Comparison of ENCODE assay signal across 9 cellular contexts in genomic region chr7:130560972-130561371, GRCh38.
DNase-seq lines count a peak whose midpoint lies in the region; ATAC-seq and TF ChIP-seq lines count a peak whose summit lies in the region.
"Had no signal": no experiment of that assay in that cellular context is flagged by ENCODE, and none has a peak within 500 bp of the region (broad histone marks: within the 10 kb centered on the region; RNA-seq: fewer than 3 reads in every experiment).

No MANE protein-coding gene starts in this region.

- H3K9me3 Mint-ChIP-seq in activated CD8-positive, alpha-beta T cell treated with anti-CD3 and anti-CD28 coated beads for 36 hours, result peaks cover 8% of the 10 kb centered on the region
- peaks cover 2 to 20% (median 11%) of the 10 kb centered on the region in 9 donors for H3K9me3 Mint-ChIP-seq in naive thymus-derived CD8-positive, alpha-beta T cell
- H3K9me3 Mint-ChIP-seq in mesothelial cell of epicardium, result peaks cover 24% of the 10 kb centered on the region

- ATAC-seq in GM21717 (IDR thresholded peaks at IDR 0.05; ENCODE audit: unreplicated experiment), result peak; percentile 83
- ATAC-seq in activated CD8-positive, alpha-beta T cell treated with anti-CD3 and anti-CD28 coated beads for 36 hours, result peak; percentile 39
- ATAC-seq in naive thymus-derived CD8-positive, alpha-beta T cell, result peak; percentile 42 to 44

- intact Hi-C loops in activated CD8-positive, alpha-beta T cell treated with anti-CD3 and anti-CD28 coated beads for 36 hours (cut with micrococcal nuclease), result no loop called here

- CTCF ChIA-PET in activated CD8-positive, alpha-beta T cell treated with anti-CD3 and anti-CD28 coated beads for 36 hours (lab: Charles Lee), result no interaction called here

- DNase-seq in DMS 273 (lab: John Stamatoyannopoulos, UW; ENCODE audit: unreplicated experiment) (peak; percentile 50), DMS 273 treated with DMSO at 0.1 percent for 48 hours (lab: John Stamatoyannopoulos, UW) (no peak), Kasumi-1 (lab: John Stamatoyannopoulos, UW) (peak; percentile 79 to 87), mesothelial cell of epicardium (ENCODE audit: low spot score in 2 of 2, unreplicated experiment in 2 of 2) (no peak), NCI-H1092 (lab: John Stamatoyannopoulos, UW) (no peak)
- peak; percentile 8 for DNase-seq in activated CD8-positive, alpha-beta T cell treated with anti-CD3 and anti-CD28 coated beads for 36 hours
- peak in 2 of 10 donors; percentile 15 to 20 for DNase-seq in naive thymus-derived CD8-positive, alpha-beta T cell

- POLR2A ChIA-PET in activated CD8-positive, alpha-beta T cell treated with anti-CD3 and anti-CD28 coated beads for 36 hours (lab: Charles Lee), result no interaction called here
- POLR2A ChIA-PET in naive thymus-derived CD8-positive, alpha-beta T cell (lab: Charles Lee), result no interaction called here

- peaks cover 2% of the 10 kb centered on the region for H3K4me1 Mint-ChIP-seq in activated CD8-positive, alpha-beta T cell treated with anti-CD3 and anti-CD28 coated beads for 36 hours (ENCODE audit: low read depth)
- peaks cover 0 to 5% (median 2%) of the 10 kb centered on the region in 4 donors for H3K4me1 Mint-ChIP-seq in naive thymus-derived CD8-positive, alpha-beta T cell
- no peaks in the 10 kb centered on the region for H3K4me1 Mint-ChIP-seq in mesothelial cell of epicardium

- peak; percentile 38 for TF ChIP-seq CTCF in activated CD8-positive, alpha-beta T cell treated with anti-CD3 and anti-CD28 coated beads for 36 hours (IDR thresholded peaks at IDR 0.05)
- no peak for TF ChIP-seq CTCF in mesothelial cell of epicardium (IDR thresholded peaks at IDR 0.05; ENCODE audit: unreplicated experiment)

- peaks cover 16% of the 10 kb centered on the region for H3K36me3 Mint-ChIP-seq in activated CD8-positive, alpha-beta T cell treated with anti-CD3 and anti-CD28 coated beads for 36 hours (ENCODE audit: low read depth)
- H3K36me3 Mint-ChIP-seq in naive thymus-derived CD8-positive, alpha-beta T cell, result peaks cover 10 to 31% (median 23%) of the 10 kb centered on the region in 3 donors
- H3K36me3 Mint-ChIP-seq in mesothelial cell of epicardium, result peaks cover 44% of the 10 kb centered on the region

- H3K4me3 Mint-ChIP-seq in activated CD8-positive, alpha-beta T cell treated with anti-CD3 and anti-CD28 coated beads for 36 hours, result no peak overlapping the region
- H3K4me3 Mint-ChIP-seq in naive thymus-derived CD8-positive, alpha-beta T cell, result no peak overlapping the region
- H3K4me3 Mint-ChIP-seq in mesothelial cell of epicardium, result no peak overlapping the region
- H3K4me3 Mint-ChIP-seq: activated T-cell treated with anti-CD3 and anti-CD28 coated beads, Interleukin-2, amount 50 U/mL, for 72 hours had no signal

- H3K27me3 Mint-ChIP-seq in activated CD8-positive, alpha-beta T cell treated with anti-CD3 and anti-CD28 coated beads for 36 hours, result no peaks in the 10 kb centered on the region
- no peaks in the 10 kb centered on the region for H3K27me3 Mint-ChIP-seq in naive thymus-derived CD8-positive, alpha-beta T cell
- no peaks in the 10 kb centered on the region for H3K27me3 Mint-ChIP-seq in mesothelial cell of epicardium (ENCODE audit: low read depth)

- no peak overlapping the region for H3K27ac Mint-ChIP-seq in activated CD8-positive, alpha-beta T cell treated with anti-CD3 and anti-CD28 coated beads for 36 hours
- H3K27ac Mint-ChIP-seq in naive thymus-derived CD8-positive, alpha-beta T cell, result peak overlapping the region in 4 of 10 donors; percentile 20 to 29 (median 23)
- no peak overlapping the region for H3K27ac Mint-ChIP-seq in mesothelial cell of epicardium
- H3K27ac Mint-ChIP-seq: activated T-cell treated with anti-CD3 and anti-CD28 coated beads, Interleukin-2, amount 50 U/mL, for 72 hours had no signal

Comparison
In these comparisons a context has a peak if more than half of its experiments do, and no peak if none do; other contexts are left out.
1. DNase-seq: peak in DMS 273 (single experiment), Kasumi-1 (2 of 2) and activated CD8-positive, alpha-beta T cell treated with anti-CD3 and anti-CD28 coated beads for 36 hours (single experiment); none in DMS 273 treated with DMSO at 0.1 percent for 48 hours (single experiment), mesothelial cell of epicardium (0 of 2) and NCI-H1092 (single experiment).
2. Peak in every context shown above with its lines, with median percentiles within 50 percentile points of each other: ATAC-seq.